ENCODE assay signal across 15 cellular contexts in the genomic region with DNA sequence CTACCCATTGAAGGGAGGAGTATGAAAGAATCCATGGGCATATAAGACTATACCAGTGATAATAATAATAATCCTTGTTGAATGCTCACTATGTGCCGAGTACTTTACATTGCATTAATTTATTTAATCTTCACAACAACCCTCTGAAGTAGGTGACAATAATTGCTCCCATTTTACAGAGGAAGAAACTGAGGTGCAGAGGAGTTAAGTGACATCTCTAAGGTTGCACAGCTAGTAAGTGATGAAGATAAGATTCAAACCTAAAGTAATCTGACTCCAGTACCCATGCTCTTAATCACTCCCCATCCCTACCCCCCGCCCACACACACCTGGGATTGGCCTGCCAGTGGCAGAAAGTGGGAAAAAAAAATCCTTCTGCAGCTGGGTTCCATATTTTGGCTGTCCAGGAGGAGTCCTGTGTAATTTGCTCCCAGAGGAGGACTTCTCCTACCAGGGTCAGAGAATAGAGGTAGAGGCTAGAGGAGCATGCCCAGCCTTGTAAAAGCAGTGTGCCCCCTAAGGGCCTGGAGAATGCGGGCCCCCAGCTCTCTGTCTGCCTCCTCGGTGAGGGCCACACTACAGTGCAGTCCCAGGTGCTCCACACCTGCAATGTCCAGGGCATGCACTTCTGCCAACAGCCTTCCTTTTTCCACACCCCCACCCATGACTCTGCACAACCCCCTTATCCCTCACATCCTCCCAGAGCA. TPM values are rescaled to one million over a fixed set of nuclear protein-coding genes. Genes with fewer than 3 reads are reported as not detected.
A peak's percentile ranks its signal among the peaks of the same experiment; 100 is the strongest.
DNase-seq lines count a peak whose midpoint lies in the region; ATAC-seq and TF ChIP-seq lines count a peak whose summit lies in the region.
"Had no signal": no experiment of that assay in that cellular context is flagged by ENCODE, and none has a peak within 500 bp of the region (broad histone marks: within the 10 kb centered on the region; RNA-seq: fewer than 3 reads in every experiment).

No MANE protein-coding gene starts in this region.

- in situ Hi-C loops in IMR-90 (cut with MboI; ENCODE audit: low sequenced_read_pairs), result no loop called here
- in situ Hi-C loops in GM13977 (cut with MboI; ENCODE audit: low pct_unique_long_range_greater_than_20kb, low sequenced_read_pairs, unreplicated experiment), result no loop called here

- intact Hi-C loops in IMR-90 (cut with micrococcal nuclease), result no loop called here
- intact Hi-C loops in spleen (cut with DNase I; ENCODE audit: low total_unique reads), result no loop called here

- H3K4me1 ChIP-seq in IMR-90 (ENCODE audit: control insufficient read depth, insufficient read depth, low read length), result peaks cover 16% of the 10 kb centered on the region
- H3K4me1 ChIP-seq in ectodermal cell (ENCODE audit: control insufficient read depth, insufficient read depth, low read length), result peaks cover 9% of the 10 kb centered on the region
- peaks cover 10% of the 10 kb centered on the region for H3K4me1 ChIP-seq in mesenchymal stem cell (ENCODE audit: control insufficient read depth, insufficient read depth, low read depth, low read length)
- peaks cover 0 to 7% (median 0%) of the 10 kb centered on the region in 6 donors for H3K4me1 ChIP-seq in spleen

- peak overlapping the region in 1 of 2 experiments; percentile 17; a peak in 1 of 4 replicates for H4K8ac ChIP-seq in IMR-90 (ENCODE audit: low read depth in 2 of 2, low read length in 2 of 2)
- H4K8ac ChIP-seq in mesenchymal stem cell (ENCODE audit: low read length), result no peak overlapping the region

- TF ChIP-seq RAD21 in IMR-90 (IDR thresholded peaks at IDR 0.05; ENCODE audit: low read length), result no peak

- H3K79me1 ChIP-seq in IMR-90 (ENCODE audit: low read depth in 1 of 2, low read length in 2 of 2) (no peaks in the 10 kb centered on the region), mesenchymal stem cell (replicated peaks; ENCODE audit: low read length, poor library complexity, severe bottlenecking) (no peaks in the 10 kb centered on the region)

- H2BK15ac ChIP-seq in IMR-90 (ENCODE audit: low read depth, low read length) (no peak overlapping the region), mesenchymal stem cell (ENCODE audit: low read depth, poor library complexity, severe bottlenecking) (no peak overlapping the region)

- no peak overlapping the region for H2BK20ac ChIP-seq in IMR-90 (ENCODE audit: low read depth, low read length)

- no peaks in the 10 kb centered on the region for H3K9me3 ChIP-seq in IMR-90 (ENCODE audit: control insufficient read depth, insufficient read depth, low read length)
- no peaks in the 10 kb centered on the region for H3K9me3 ChIP-seq in ectodermal cell (ENCODE audit: control insufficient read depth, low read length)
- H3K9me3 ChIP-seq in mesenchymal stem cell (ENCODE audit: control insufficient read depth, low read length), result no peaks in the 10 kb centered on the region
- no peaks in the 10 kb centered on the region for H3K9me3 ChIP-seq in spleen

- dilution Hi-C loops in IMR-90 (cut with HindIII; ENCODE audit: low sequenced_read_pairs, unreplicated experiment), result no loop called here

- H3K18ac ChIP-seq in IMR-90 (ENCODE audit: low read depth, low read length) (no peak overlapping the region), mesenchymal stem cell (ENCODE audit: low read depth in 1 of 2, low read length in 2 of 2) (peak overlapping the region in 1 of 2 experiments; percentile 14)

- H3K23ac ChIP-seq in IMR-90 (ENCODE audit: low read depth, low read length) (no peak overlapping the region), mesenchymal stem cell (ENCODE audit: low read length in 2 of 2) (peak overlapping the region in 1 of 2 experiments; percentile 62)

- peak overlapping the region; percentile 86 for H2AFZ ChIP-seq in IMR-90 (replicated peaks; ENCODE audit: low read length, poor library complexity)
- no peak overlapping the region for H2AFZ ChIP-seq in mesenchymal stem cell (ENCODE audit: low read depth, low read length)

- no peak overlapping the region for H3K27ac ChIP-seq in IMR-90 (ENCODE audit: insufficient read depth, low read length)
- H3K27ac ChIP-seq in ectodermal cell (ENCODE audit: insufficient read depth, low read depth, low read length, poor library complexity, severe bottlenecking), result no peak overlapping the region
- no peak overlapping the region for H3K27ac ChIP-seq in mesenchymal stem cell (ENCODE audit: low read length, poor library complexity, severe bottlenecking)
- H3K27ac ChIP-seq in spleen, result no peak overlapping the region
- H3K27ac ChIP-seq: epithelial cell of prostate had no signal

- no peaks in the 10 kb centered on the region for H4K20me1 ChIP-seq in IMR-90 (ENCODE audit: insufficient read depth, low read length)

- H3K36me3 ChIP-seq in IMR-90 (ENCODE audit: control insufficient read depth, insufficient read depth, low read length), result no peaks in the 10 kb centered on the region
- no peaks in the 10 kb centered on the region for H3K36me3 ChIP-seq in ectodermal cell (ENCODE audit: control insufficient read depth, insufficient read depth, low read length)
- no peaks in the 10 kb centered on the region for H3K36me3 ChIP-seq in mesenchymal stem cell (ENCODE audit: control insufficient read depth in 1 of 2, insufficient read depth in 2 of 2, low read depth in 1 of 2, low read length in 2 of 2)
- no peaks in the 10 kb centered on the region for H3K36me3 ChIP-seq in spleen

- no peak overlapping the region for H2AK9ac ChIP-seq in IMR-90 (replicated peaks; ENCODE audit: low read depth, low read length, poor library complexity)

- H3K9me1 ChIP-seq in IMR-90 (ENCODE audit: insufficient read depth, low read length), result peaks cover 12% of the 10 kb centered on the region; the same call in 1 of the 2 replicates

- H3K4ac ChIP-seq in IMR-90 (ENCODE audit: low read depth, low read length) (no peak overlapping the region), mesenchymal stem cell (ENCODE audit: low read depth in 1 of 2, low read length in 2 of 2) (no peak overlapping the region)

- H3K4me2 ChIP-seq in IMR-90 (ENCODE audit: low read depth, low read length), result peak overlapping the region; percentile 78; the same call in 1 of the 2 replicates
- H3K4me2 ChIP-seq in mesenchymal stem cell (ENCODE audit: low read length, poor library complexity, severe bottlenecking), result peak overlapping the region; percentile 47

- CTCF ChIA-PET in IMR-90 (lab: Yijun Ruan, JAX), result no interaction called here

- no peak overlapping the region for H3K56ac ChIP-seq in IMR-90 (ENCODE audit: extremely low read depth, insufficient read depth, low read length)

- H2AK5ac ChIP-seq in IMR-90 (ENCODE audit: low read depth, low read length), result no peak overlapping the region
- no peak overlapping the region for H2AK5ac ChIP-seq in mesenchymal stem cell (ENCODE audit: low read length, severe bottlenecking)

- peaks cover 34% of the 10 kb centered on the region for H3K27me3 ChIP-seq in IMR-90 (ENCODE audit: control insufficient read depth, insufficient read depth, low read length)
- H3K27me3 ChIP-seq in ectodermal cell (ENCODE audit: control insufficient read depth, insufficient read depth, low read length, poor library complexity, severe bottlenecking), result peaks cover 41% of the 10 kb centered on the region
- peaks cover 17 to 59% of the 10 kb centered on the region in 2 experiments for H3K27me3 ChIP-seq in mesenchymal stem cell (ENCODE audit: control insufficient read depth in 1 of 2, insufficient read depth in 1 of 2, low read length in 2 of 2)
- H3K27me3 ChIP-seq in spleen (replicated peaks in 1 of 7), result peaks cover 0 to 19% (median 8%) of the 10 kb centered on the region in 7 donors

- no peak overlapping the region for H2BK5ac ChIP-seq in IMR-90 (ENCODE audit: low read depth, low read length, poor library complexity, severe bottlenecking)
- H2BK5ac ChIP-seq in mesenchymal stem cell (ENCODE audit: low read depth, low read length, poor library complexity, severe bottlenecking), result no peak overlapping the region

- H3K9ac ChIP-seq in IMR-90 (ENCODE audit: low read depth, low read length), result no peak overlapping the region
- H3K9ac ChIP-seq in mesenchymal stem cell (ENCODE audit: low read length), result peak overlapping the region; percentile 49

- WGBS in IMR-90 (ENCODE audit: extremely low coverage in 2 of 2, insufficient read length in 1 of 2), 2 experiments, result no CpG with 5 or more reads among the region's 4 CpGs
- WGBS in ectodermal cell, 2 experiments, result 61 to 67% methylated on average over 3 of the region's 4 CpGs
- 67% methylated on average over 2 of the region's 4 CpGs for WGBS in mesenchymal stem cell
- 69 to 88% (median 85%) methylated on average over 4 of the region's 4 CpGs for WGBS in spleen, 5 donors

- POLR2A ChIA-PET in IMR-90 (lab: Charles Lee; ENCODE audit: unreplicated experiment), result no interaction called here

- TF ChIP-seq POLR2A in IMR-90 (IDR thresholded peaks at IDR 0.05; ENCODE audit: low read depth, low read length) (no peak), spleen (IDR thresholded peaks at IDR 0.05) (no peak)

- no TSS peak for BruUV-seq in IMR-90 (replicated peaks; lab: Mats Ljungman, UMichigan)

- H2BK120ac ChIP-seq in IMR-90 (ENCODE audit: low read depth, low read length), result no peak overlapping the region
- no peak overlapping the region for H2BK120ac ChIP-seq in mesenchymal stem cell (ENCODE audit: low read depth, low read length)

- H3K4me3 ChIP-seq in IMR-90 (ENCODE audit: insufficient read depth, low read depth, low read length), result peak overlapping the region; percentile 38
- H3K4me3 ChIP-seq in ectodermal cell (ENCODE audit: insufficient read depth, low read depth, low read length), result peak overlapping the region; percentile 12
- peak overlapping the region in 1 of 2 experiments; percentile 71 for H3K4me3 ChIP-seq in mesenchymal stem cell (ENCODE audit: insufficient read depth in 1 of 2, low read depth in 1 of 2, low read length in 2 of 2)
- peak overlapping the region in 1 of 8 donors; percentile 29 for H3K4me3 ChIP-seq in spleen
- H3K4me3 ChIP-seq: GM12878 had no signal

- no peak overlapping the region for H4K5ac ChIP-seq in IMR-90 (ENCODE audit: low read depth, low read length)

- H2BK12ac ChIP-seq in mesenchymal stem cell (ENCODE audit: low read length in 2 of 2), result no peak overlapping the region

- TF ChIP-seq CTCF in IMR-90 (conservative IDR thresholded peaks at IDR 0.05; ENCODE audit: low read depth, low read length), result no peak
- no peak for TF ChIP-seq CTCF in spleen (IDR thresholded peaks at IDR 0.05 in 8 of 11, conservative IDR thresholded peaks at IDR 0.05 in 3 of 11)
- TF ChIP-seq CTCF in GM13977 (IDR thresholded peaks at IDR 0.05; ENCODE audit: extremely low read depth, insufficient read depth, missing control alignments), result no peak

- DNase-seq in IMR-90, result no peak
- DNase-seq in mesenchymal stem cell, result no peak
- DNase-seq in spleen, result peak; percentile 45
- DNase-seq in GM13977 (ENCODE audit: low spot score), result no peak
- DNase-seq in NCI-H2227 (lab: John Stamatoyannopoulos, UW; ENCODE audit: unreplicated experiment), result no peak
- DNase-seq: DMS153, MV-4-11, NCI-H510A, occipital lobe, SHP77 treated with DMSO at 0.1 percent for 48 hours had no signal

- H3K14ac ChIP-seq in IMR-90 (replicated peaks; ENCODE audit: low read depth, low read length), result no peak overlapping the region
- peak overlapping the region in 1 of 2 experiments; percentile 45 for H3K14ac ChIP-seq in mesenchymal stem cell (ENCODE audit: low read length in 2 of 2)

- ATAC-seq in IMR-90 (ENCODE audit: low read depth) (no peak), GM19023 (IDR thresholded peaks at IDR 0.05; ENCODE audit: unreplicated experiment) (no peak), GM19455 (IDR thresholded peaks at IDR 0.05; ENCODE audit: unreplicated experiment) (no peak)
- ATAC-seq: GM12878 had no signal

- H4K91ac ChIP-seq in IMR-90 (ENCODE audit: insufficient read depth, low read depth, low read length), result no peak overlapping the region
- H4K91ac ChIP-seq in mesenchymal stem cell (ENCODE audit: low read length), result no peak overlapping the region

RNA-seq across cellular contexts. Expression of gene TMEM53, which starts 57.8 kb away (rescaled TPM):
- total RNA-seq in IMR-90 (2012; rRNA removed) (2.2 and 2.7 TPM in 2 replicates), spleen (1 to 10 TPM; 4.3 to 7.5 (median 5.4) TPM)
- polyA plus RNA-seq in IMR-90 (2012; rRNA removed) (6.3 and 8.1 TPM in 2 replicates), spleen (1 to 10 TPM; 4.9 to 5.7 (median 5.5) TPM)
- polyA plus RNA-seq in IMR-90 (2012; cell fraction: cytosol; rRNA removed), result 6.7 and 9.4 TPM in 2 replicates
- 3.1 and 5.5 TPM in 2 replicates for polyA plus RNA-seq in IMR-90 (2012; cell fraction: nucleus; rRNA removed; ENCODE audit: low replicate concordance)
- polyA plus RNA-seq in ectodermal cell (2013, experiment 1 of 4), result 9.3 TPM
- 10.5 TPM for polyA plus RNA-seq in ectodermal cell (2013, experiment 2 of 4)
- 7.3 TPM for polyA plus RNA-seq in ectodermal cell (2013, experiment 3 of 4)
- 8.8 TPM for polyA plus RNA-seq in ectodermal cell (2013, experiment 4 of 4)
- 17.9 TPM for polyA plus RNA-seq in mesenchymal stem cell (2013, experiment 1 of 2)
- 18.1 TPM for polyA plus RNA-seq in mesenchymal stem cell (2013, experiment 2 of 2)

RNA-seq across cellular contexts. Expression of gene ARMH1, which starts 58.1 kb away (rescaled TPM):
- total RNA-seq in IMR-90 (2012; rRNA removed), result 0.28 and 0.36 TPM in 2 replicates
- 0.72 and 1.1 TPM in 2 replicates for polyA plus RNA-seq in IMR-90 (2012; rRNA removed)
- 0.33 TPM in 1 of 2 replicates, not detected in the other for polyA plus RNA-seq in IMR-90 (2012; cell fraction: cytosol; rRNA removed)
- 15.3 and 21.0 TPM in 2 replicates for polyA plus RNA-seq in IMR-90 (2012; cell fraction: nucleus; rRNA removed; ENCODE audit: low replicate concordance)
- polyA plus RNA-seq in ectodermal cell (2013, experiment 1 of 4), result 5.4 TPM
- polyA plus RNA-seq in ectodermal cell (2013, experiment 2 of 4), result 7.9 TPM
- polyA plus RNA-seq in ectodermal cell (2013, experiment 3 of 4), result 6.8 TPM
- 6.6 TPM for polyA plus RNA-seq in ectodermal cell (2013, experiment 4 of 4)
- 0.76 TPM for polyA plus RNA-seq in mesenchymal stem cell (2013, experiment 1 of 2)
- 0.63 TPM for polyA plus RNA-seq in mesenchymal stem cell (2013, experiment 2 of 2)
- 10 to 100 TPM; 12.2 to 24.7 (median 16.2) TPM for total RNA-seq in spleen
- polyA plus RNA-seq in spleen, result 10 to 100 TPM; 43.9 to 86.0 (median 77.4) TPM
